11 cellular contexts compared by ENCODE assay signal in the genomic region with DNA sequence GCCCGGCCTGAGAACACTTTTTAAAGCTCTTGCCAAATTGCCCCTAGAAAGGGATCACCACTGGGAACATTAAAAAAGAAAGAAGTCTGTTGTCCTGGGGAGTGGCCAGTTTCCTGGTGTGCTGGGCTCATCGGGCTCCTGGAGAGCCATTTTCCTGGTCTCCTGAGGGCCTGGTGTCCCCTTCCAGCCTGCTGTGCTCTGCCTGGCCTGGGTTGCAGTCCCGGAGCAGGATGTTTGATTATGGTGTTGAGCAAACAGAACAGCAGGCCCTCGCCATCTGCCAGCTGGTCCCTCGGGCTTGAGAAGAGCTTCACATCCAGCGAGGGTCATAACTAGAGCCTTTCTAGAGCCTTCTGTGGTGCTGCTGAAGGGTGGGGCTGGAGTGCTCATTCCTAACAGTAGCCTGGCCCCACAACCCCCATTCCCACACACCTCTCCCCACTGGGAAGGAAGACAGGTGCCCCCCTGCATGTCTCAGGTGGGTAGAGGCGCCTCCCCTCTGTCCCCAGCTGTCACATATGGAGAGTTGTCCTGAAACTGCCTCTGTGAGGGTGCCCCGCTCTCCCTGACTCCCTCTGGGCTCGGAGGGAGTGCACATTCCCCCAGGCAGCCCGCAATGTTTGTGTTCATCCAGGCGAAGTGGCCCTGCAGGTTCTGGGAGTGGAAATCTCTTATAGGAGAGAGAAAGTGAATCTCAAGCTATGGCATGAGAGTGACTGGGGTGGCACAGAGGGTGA.
A peak's percentile ranks its signal among the peaks of the same experiment; 100 is the strongest.
DNase-seq lines count a peak whose midpoint lies in the region; ATAC-seq, FAIRE-seq and TF ChIP-seq lines count a peak whose summit lies in the region.
"Had no signal": no experiment of that assay in that cellular context is flagged by ENCODE, and none has a peak within 500 bp of the region (broad histone marks: within the 10 kb centered on the region; RNA-seq: fewer than 3 reads in every experiment).

No MANE protein-coding gene starts in this region.

- H3K27ac ChIP-seq in osteoblast (ENCODE audit: low read depth, low read length): no peak overlapping the region
- H3K27ac ChIP-seq: ovary had no signal

- no peak overlapping the region for H3K4me3 Mint-ChIP-seq in activated CD8-positive, alpha-beta T cell treated with anti-CD3 and anti-CD28 coated beads, Interleukin-2, amount 10 ng/mL, durations not matched to agents 7 days and 5 days

- TF ChIP-seq POLR2A in GM12891 (IDR thresholded peaks at IDR 0.05; ENCODE audit: low read depth, low read length): no peak

- no peaks in the 10 kb centered on the region for H4K20me1 ChIP-seq in osteoblast (ENCODE audit: insufficient read depth, low read length)

- no peak for TF ChIP-seq CTCF in osteoblast (IDR thresholded peaks at IDR 0.05; ENCODE audit: extremely low read depth, low read depth, low read length)

- no peaks in the 10 kb centered on the region for H3K9me3 Mint-ChIP-seq in activated CD8-positive, alpha-beta T cell treated with anti-CD3 and anti-CD28 coated beads, Interleukin-2, amount 10 ng/mL, durations not matched to agents 7 days and 5 days (ENCODE audit: insufficient read depth)

- peaks cover 22% of the 10 kb centered on the region for H3K4me1 Mint-ChIP-seq in activated CD8-positive, alpha-beta T cell treated with anti-CD3 and anti-CD28 coated beads, Interleukin-2, amount 10 ng/mL, durations not matched to agents 7 days and 5 days (ENCODE audit: low read depth)

- H3K4me2 ChIP-seq in osteoblast (ENCODE audit: insufficient read depth, low read length): no peak overlapping the region

- peaks cover 73% of the 10 kb centered on the region for H3K79me2 ChIP-seq in osteoblast (ENCODE audit: insufficient read depth, low read length)

- peak overlapping the region; percentile 13 for H2AFZ ChIP-seq in osteoblast (ENCODE audit: low read length)

- POLR2A ChIA-PET in activated CD8-positive, alpha-beta T cell treated with anti-CD3 and anti-CD28 coated beads, Interleukin-2, amount 10 ng/mL, durations not matched to agents 7 days and 5 days (lab: Charles Lee): interaction anchor here (1.3 to 2.2 kb wide), 2 partner anchors 9 to 10 kb away, joined by 4 to 10 read pairs; no protein-coding TSS in a partner anchor

- no peaks in the 10 kb centered on the region for H3K9me3 ChIP-seq in osteoblast (ENCODE audit: low read depth, low read length)
- H3K9me3 ChIP-seq: ovary had no signal

- peaks cover 10% of the 10 kb centered on the region for H3K4me1 ChIP-seq in osteoblast (ENCODE audit: insufficient read depth, low read length)

- CTCF ChIA-PET in activated CD8-positive, alpha-beta T cell treated with anti-CD3 and anti-CD28 coated beads, Interleukin-2, amount 10 ng/mL, durations not matched to agents 7 days and 5 days (lab: Charles Lee): interaction anchor here (2.5 kb wide), 1 partner anchor 167 kb away, joined by 7 read pairs; no protein-coding TSS in a partner anchor

- H3K36me3 Mint-ChIP-seq in activated CD8-positive, alpha-beta T cell treated with anti-CD3 and anti-CD28 coated beads, Interleukin-2, amount 10 ng/mL, durations not matched to agents 7 days and 5 days (ENCODE audit: low read depth): no peaks in the 10 kb centered on the region

- no peaks in the 10 kb centered on the region for H3K27me3 ChIP-seq in osteoblast (ENCODE audit: insufficient read depth, low read length)
- H3K27me3 ChIP-seq: ovary had no signal

- FAIRE-seq in GM12891 (lab: Jason Lieb, UNC): no peak
- FAIRE-seq: endothelial cell of umbilical vein had no signal

- no peak overlapping the region for H3K4me3 ChIP-seq in osteoblast (ENCODE audit: insufficient read depth, low read length)
- H3K4me3 ChIP-seq: ovary had no signal

- H3K27me3 Mint-ChIP-seq in activated CD8-positive, alpha-beta T cell treated with anti-CD3 and anti-CD28 coated beads, Interleukin-2, amount 10 ng/mL, durations not matched to agents 7 days and 5 days (ENCODE audit: low read depth): no peaks in the 10 kb centered on the region

- peak; percentile 91 for DNase-seq in DMS79 (lab: John Stamatoyannopoulos, UW)
- peak; percentile 81 for DNase-seq in NCI-H2107 treated with DMSO at 0.1 percent for 48 hours (lab: John Stamatoyannopoulos, UW; ENCODE audit: unreplicated experiment)
- DNase-seq in activated CD8-positive, alpha-beta T cell treated with anti-CD3 and anti-CD28 coated beads, Interleukin-2, amount 10 ng/mL, durations not matched to agents 7 days and 5 days: no peak
- DNase-seq in osteoblast (ENCODE audit: insufficient read length, low spot score, missing footprints): peak; percentile 80
- DNase-seq in GM12891 (ENCODE audit: insufficient read length, low spot score): no peak
- DNase-seq in central memory CD4-positive, alpha-beta T cell: no peak
- no peak for DNase-seq in cerebellar nuclear complex (lab: John Stamatoyannopoulos, UW)
- DNase-seq: NCI-H1048, ovary had no signal

- no peak for ATAC-seq in activated CD8-positive, alpha-beta T cell treated with anti-CD3 and anti-CD28 coated beads, Interleukin-2, amount 10 ng/mL, durations not matched to agents 7 days and 5 days
- no peak for ATAC-seq in HG03097 (IDR thresholded peaks at IDR 0.05; ENCODE audit: low FRiP score, unreplicated experiment)

- peak overlapping the region; percentile 26 for H3K27ac Mint-ChIP-seq in activated CD8-positive, alpha-beta T cell treated with anti-CD3 and anti-CD28 coated beads, Interleukin-2, amount 10 ng/mL, durations not matched to agents 7 days and 5 days

- H3K36me3 ChIP-seq in osteoblast (ENCODE audit: insufficient read depth, low read length): peaks cover 5% of the 10 kb centered on the region
- H3K36me3 ChIP-seq: ovary had no signal

TF ChIP-seq in GM12891, 5 proteins besides CTCF, POLR2A, EP300 and RAD21:
- TF ChIP-seq POLR2AphosphoS5 (IDR thresholded peaks at IDR 0.05; ENCODE audit: low read depth, low read length) (no peak), POU2F2 (IDR thresholded peaks at IDR 0.05; ENCODE audit: low read depth, low read length) (no peak), SPI1 (IDR thresholded peaks at IDR 0.05; ENCODE audit: low read depth, low read length) (no peak), TAF1 (IDR thresholded peaks at IDR 0.05; ENCODE audit: low read depth, low read length) (no peak), PAX5 (IDR thresholded peaks at IDR 0.05; ENCODE audit: insufficient read depth, low read length, severe bottlenecking) (no peak)
TF ChIP-seq in GM12891: peak in this region for 0.

Comparison
In these comparisons a context has a peak if more than half of its experiments do, and no peak if none do; other contexts are left out.
1. DNase-seq: peak in DMS79 (single experiment), NCI-H2107 treated with DMSO at 0.1 percent for 48 hours (single experiment) and osteoblast (single experiment); none in activated CD8-positive, alpha-beta T cell treated with anti-CD3 and anti-CD28 coated beads, Interleukin-2, amount 10 ng/mL, durations not matched to agents 7 days and 5 days (single experiment), GM12891 (single experiment), central memory CD4-positive, alpha-beta T cell (single experiment) and cerebellar nuclear complex (0 of 2).